Comparison of ENCODE assay signal across 8 cellular contexts in the genomic region with DNA sequence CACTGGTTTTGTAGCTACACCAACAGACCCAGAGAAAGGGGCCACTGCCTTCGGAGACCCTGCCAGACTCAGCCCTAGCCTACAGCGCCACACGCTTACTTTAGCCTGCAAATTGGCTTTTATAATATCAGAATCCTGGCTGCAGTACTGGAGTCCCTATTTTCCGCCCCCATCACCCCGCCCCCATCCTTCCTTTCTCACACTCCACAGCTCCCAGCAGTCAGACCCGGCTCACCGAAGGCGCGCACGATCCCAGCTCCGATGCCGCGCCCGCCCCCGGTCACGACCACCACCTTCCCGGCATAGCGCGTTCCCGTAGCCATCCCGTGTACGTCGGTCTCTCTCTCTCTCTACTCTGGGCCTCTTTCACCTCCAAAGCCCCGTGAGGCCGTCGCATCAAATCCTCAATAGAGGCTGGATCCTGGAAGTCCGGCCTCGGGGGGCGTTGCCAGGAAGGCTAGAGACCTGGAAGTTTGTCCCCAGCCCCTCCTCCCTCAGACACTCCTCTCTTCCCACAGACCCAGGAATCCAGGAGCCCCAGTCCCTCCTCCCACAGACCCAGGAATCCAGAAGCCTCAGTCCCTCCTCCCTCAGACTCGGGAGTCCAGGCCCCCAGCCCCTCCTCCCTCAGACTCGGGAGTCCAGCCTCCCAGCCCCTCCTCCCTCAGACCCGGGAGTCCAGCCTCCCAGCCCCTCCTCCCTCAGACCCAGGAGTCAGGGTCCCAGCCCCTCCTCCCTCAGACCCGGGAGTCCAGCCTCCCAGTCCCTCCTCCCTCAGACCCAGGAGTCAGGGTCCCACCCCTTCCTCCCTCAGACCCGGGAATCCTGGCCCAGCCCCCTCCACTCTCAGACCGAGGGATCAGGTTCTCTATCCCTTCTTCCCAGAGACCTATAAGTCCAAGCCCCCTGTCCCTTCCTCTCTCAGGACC. TPM values are rescaled to one million over a fixed set of nuclear protein-coding genes. Genes with fewer than 3 reads are reported as not detected.
A peak's percentile ranks its signal among the peaks of the same experiment; 100 is the strongest.
DNase-seq lines count a peak whose midpoint lies in the region; ATAC-seq and TF ChIP-seq lines count a peak whose summit lies in the region.

A gene (minus strand): TSS at position 403 of the 929 bp plus-strand sequence. CDS start 80 bp downstream, at position 323.

- DNase-seq in Caco-2: peak; percentile 59 to 77
- DNase-seq in HEK293T (ENCODE audit: extremely low spot score): no peak
- no peak for DNase-seq in activated CD8-positive, alpha-beta T cell treated with anti-CD3 and anti-CD28 coated beads, Interleukin-2, amount 10 ng/mL, durations not matched to agents 7 days and 5 days
- peak; percentile 70 to 74 (median 71) for DNase-seq in ovary
- no peak for DNase-seq in Kasumi-1 (lab: John Stamatoyannopoulos, UW)
- DNase-seq in activated CD4-positive, alpha-beta T cell treated with anti-CD3 and anti-CD28 coated beads, Interleukin-2, amount 50 U/mL, for 48 hours: no peak

- BruUV-seq in Caco-2 (replicated peaks; lab: Mats Ljungman, UMichigan): TSS peak; percentile 80

- H3K27me3 Mint-ChIP-seq in Caco-2 (ENCODE audit: insufficient read depth, unreplicated experiment): no peaks in the 10 kb centered on the region
- no peaks in the 10 kb centered on the region for H3K27me3 Mint-ChIP-seq in activated CD8-positive, alpha-beta T cell treated with anti-CD3 and anti-CD28 coated beads, Interleukin-2, amount 10 ng/mL, durations not matched to agents 7 days and 5 days (ENCODE audit: low read depth)

- CTCF ChIA-PET in Caco-2 (lab: Charles Lee): interaction anchor here (0.5 to 2.0 kb wide), 9 partner anchors 8 to 252 kb away, joined by 3 to 30 read pairs (median 4); no protein-coding TSS in a partner anchor
- CTCF ChIA-PET in HEK293T (lab: Yijun Ruan, JAX): interaction anchor here (0.6 kb wide), 2 partner anchors 161 to 1007 kb away, joined by 3 read pairs; no protein-coding TSS in a partner anchor
- CTCF ChIA-PET in activated CD8-positive, alpha-beta T cell treated with anti-CD3 and anti-CD28 coated beads, Interleukin-2, amount 10 ng/mL, durations not matched to agents 7 days and 5 days (lab: Charles Lee): interaction anchor here (0.6 to 3.7 kb wide), 23 partner anchors 9 to 191 kb away, joined by 3 to 43 read pairs (median 4); a partner anchor contains a TSS

- TF ChIP-seq POLR2A in gastroesophageal sphincter (IDR thresholded peaks at IDR 0.05): no peak
- TF ChIP-seq POLR2A in ovary (IDR thresholded peaks at IDR 0.05): no peak

- H3K27ac ChIP-seq in gastroesophageal sphincter (peak within 1 kb of the TSS; percentile 12 to 82 (median 79)), ovary (peak within 1 kb of the TSS; percentile 90 to 95)

- H3K9me3 ChIP-seq in Caco-2 (no peaks in the 10 kb centered on the region), gastroesophageal sphincter (no peaks in the 10 kb centered on the region), ovary (no peaks in the 10 kb centered on the region)

- peak within 1 kb of the TSS; percentile 90 for H3K27ac Mint-ChIP-seq in Caco-2 (ENCODE audit: unreplicated experiment)
- peak within 1 kb of the TSS; percentile 83 for H3K27ac Mint-ChIP-seq in activated CD8-positive, alpha-beta T cell treated with anti-CD3 and anti-CD28 coated beads, Interleukin-2, amount 10 ng/mL, durations not matched to agents 7 days and 5 days

- intact Hi-C loops in Caco-2 (cut with micrococcal nuclease; ENCODE audit: unreplicated experiment): loop anchor here (5.0 kb wide), 1 partner anchor 199 kb away; a partner anchor contains a TSS
- intact Hi-C loops in ovary (cut with DNase I): loop anchor here in 3 of 4 donors (2.0 to 5.0 kb wide), 3 partner anchors 39 to 42 kb away; no protein-coding TSS in a partner anchor

- H3K36me3 Mint-ChIP-seq in Caco-2 (ENCODE audit: insufficient read depth, unreplicated experiment): peaks cover 13% of the 10 kb centered on the region
- H3K36me3 Mint-ChIP-seq in activated CD8-positive, alpha-beta T cell treated with anti-CD3 and anti-CD28 coated beads, Interleukin-2, amount 10 ng/mL, durations not matched to agents 7 days and 5 days (ENCODE audit: low read depth): no peaks in the 10 kb centered on the region

- WGBS in gastroesophageal sphincter (ENCODE audit: low coverage in 1 of 2), 2 donors: 5% methylated on average over 22 to 25 of the region's 35 CpGs
- 6 to 22% (median 14%) methylated on average over 35 of the region's 35 CpGs for WGBS in ovary, 3 donors

- peak; percentile 31 for ATAC-seq in activated CD8-positive, alpha-beta T cell treated with anti-CD3 and anti-CD28 coated beads, Interleukin-2, amount 10 ng/mL, durations not matched to agents 7 days and 5 days
- ATAC-seq in gastroesophageal sphincter (peak; percentile 37), GM19452 (IDR thresholded peaks at IDR 0.05; ENCODE audit: unreplicated experiment) (no peak)

- H3K4me3 ChIP-seq in Caco-2 (ENCODE audit: low read depth, low read length) (peak within 1 kb of the TSS; percentile 63), gastroesophageal sphincter (peak within 1 kb of the TSS; percentile 26 to 50), ovary (peak within 1 kb of the TSS; percentile 27)

- TF ChIP-seq CTCF in Caco-2 (IDR thresholded peaks at IDR 0.05; ENCODE audit: insufficient read depth in 1 of 2, low read depth in 1 of 2, low read length in 1 of 2, severe bottlenecking in 1 of 2, unreplicated experiment in 1 of 2): no peak
- no peak for TF ChIP-seq CTCF in gastroesophageal sphincter (IDR thresholded peaks at IDR 0.05)
- TF ChIP-seq CTCF in ovary (IDR thresholded peaks at IDR 0.05): peak in 1 of 3 donors; percentile 40

- H3K27me3 ChIP-seq in Caco-2 (replicated peaks; ENCODE audit: control insufficient read depth, insufficient read depth, low read length) (no peaks in the 10 kb centered on the region), gastroesophageal sphincter (no peaks in the 10 kb centered on the region), ovary (no peaks in the 10 kb centered on the region)

- H3K4me1 ChIP-seq in Caco-2 (peaks cover 4% of the 10 kb centered on the region; the same call in 1 of the 2 replicates), gastroesophageal sphincter (peaks cover 0 to 24% (median 0%) of the 10 kb centered on the region in 3 donors), ovary (ENCODE audit: insufficient read depth) (peaks cover 3% of the 10 kb centered on the region)

- H3K9me3 Mint-ChIP-seq in Caco-2 (ENCODE audit: unreplicated experiment): no peaks in the 10 kb centered on the region
- no peaks in the 10 kb centered on the region for H3K9me3 Mint-ChIP-seq in activated CD8-positive, alpha-beta T cell treated with anti-CD3 and anti-CD28 coated beads, Interleukin-2, amount 10 ng/mL, durations not matched to agents 7 days and 5 days (ENCODE audit: insufficient read depth)

- peaks cover 4% of the 10 kb centered on the region for H3K36me3 ChIP-seq in Caco-2 (ENCODE audit: control insufficient read depth, insufficient read depth, low read length)
- peaks cover 0 to 33% of the 10 kb centered on the region in 2 donors for H3K36me3 ChIP-seq in gastroesophageal sphincter
- H3K36me3 ChIP-seq in ovary: no peaks in the 10 kb centered on the region

- TF ChIP-seq EP300 in gastroesophageal sphincter (IDR thresholded peaks at IDR 0.05) (no peak), ovary (IDR thresholded peaks at IDR 0.05) (no peak)

- peak within 1 kb of the TSS; percentile 92 for H3K4me3 Mint-ChIP-seq in Caco-2 (ENCODE audit: unreplicated experiment)
- peak within 1 kb of the TSS; percentile 70 for H3K4me3 Mint-ChIP-seq in activated CD8-positive, alpha-beta T cell treated with anti-CD3 and anti-CD28 coated beads, Interleukin-2, amount 10 ng/mL, durations not matched to agents 7 days and 5 days

- POLR2A ChIA-PET in Caco-2 (lab: Charles Lee): interaction anchor here (0.5 to 0.8 kb wide), 6 partner anchors 12 to 185 kb away, joined by 3 to 8 read pairs (median 4); no protein-coding TSS in a partner anchor
- POLR2A ChIA-PET in HEK293T (lab: Yijun Ruan, JAX): interaction anchor here (0.6 to 1.2 kb wide), 3 partner anchors 30 to 191 kb away, joined by 3 read pairs; a partner anchor contains a TSS
- POLR2A ChIA-PET in activated CD8-positive, alpha-beta T cell treated with anti-CD3 and anti-CD28 coated beads, Interleukin-2, amount 10 ng/mL, durations not matched to agents 7 days and 5 days (lab: Charles Lee): interaction anchor here (0.7 to 1.2 kb wide), 3 partner anchors 29 to 134 kb away, joined by 3 read pairs; no protein-coding TSS in a partner anchor

- no peaks in the 10 kb centered on the region for H3K4me1 Mint-ChIP-seq in Caco-2 (ENCODE audit: low read depth, unreplicated experiment)
- peaks cover 21% of the 10 kb centered on the region for H3K4me1 Mint-ChIP-seq in activated CD8-positive, alpha-beta T cell treated with anti-CD3 and anti-CD28 coated beads, Interleukin-2, amount 10 ng/mL, durations not matched to agents 7 days and 5 days (ENCODE audit: low read depth)

TF ChIP-seq in HEK293T, 16 proteins besides CTCF, POLR2A, EP300 and RAD21:
- no peak for TF ChIP-seq FOXM1 (IDR thresholded peaks at IDR 0.05; ENCODE audit: borderline replicate concordance)
- TF ChIP-seq LEF1 (IDR thresholded peaks at IDR 0.05; ENCODE audit: borderline replicate concordance): no peak
- TF ChIP-seq ELF4 (IDR thresholded peaks at IDR 0.05): no peak
- TF ChIP-seq L3MBTL2 (conservative IDR thresholded peaks at IDR 0.05): peak; percentile 36; the same call in 1 of the 2 replicates

RNA-seq across cellular contexts. Expression of the gene that starts here (rescaled TPM):
- total RNA-seq in Caco-2 (2022) (27.8 and 30.8 TPM in 2 replicates), gastroesophageal sphincter (10 to 100 TPM in 2 of 4 donors, 1 to 10 TPM in 2; 5.3 to 12.5 (median 8.2) TPM), ovary (10 to 100 TPM; 22.9 to 82.8 (median 46.1) TPM)
- total RNA-seq in activated CD8-positive, alpha-beta T cell treated with anti-CD3 and anti-CD28 coated beads, Interleukin-2, amount 10 ng/mL, durations not matched to agents 7 days and 5 days: 1 to 10 TPM in 1 of 2 experiments, under 1 TPM in 1; 0.89 to 1.1 TPM
- polyA plus RNA-seq in ovary: 10 to 100 TPM; 10.6 to 78.7 TPM

Comparison
In these comparisons a context has a peak if more than half of its experiments do, and no peak if none do; other contexts are left out.
1. DNase-seq: peak in Caco-2 (2 of 2) and ovary (5 of 5); none in HEK293T (single experiment), activated CD8-positive, alpha-beta T cell treated with anti-CD3 and anti-CD28 coated beads, Interleukin-2, amount 10 ng/mL, durations not matched to agents 7 days and 5 days (single experiment), Kasumi-1 (0 of 2) and activated CD4-positive, alpha-beta T cell treated with anti-CD3 and anti-CD28 coated beads, Interleukin-2, amount 50 U/mL, for 48 hours (0 of 2).
2. Peak in every context shown above with its lines, with median percentiles within 50 percentile points of each other: H3K4me3 ChIP-seq.